ENCODE assay signal across 15 cellular contexts in genomic region chr2:33848486-33848885, GRCh38.
DNase-seq lines count a peak whose midpoint lies in the region; ATAC-seq, FAIRE-seq and TF ChIP-seq lines count a peak whose summit lies in the region.
"Had no signal": no experiment of that assay in that cellular context is flagged by ENCODE, and none has a peak within 500 bp of the region (broad histone marks: within the 10 kb centered on the region; RNA-seq: fewer than 3 reads in every experiment).

No MANE protein-coding gene starts in this region.

- in situ Hi-C loops in brain microvascular endothelial cell (cut with HindIII; ENCODE audit: low pct_ligation_motif_present, low sequenced_read_pairs), result no loop called here

- H3K36me3 ChIP-seq in brain microvascular endothelial cell (replicated peaks), result no peaks in the 10 kb centered on the region
- H3K36me3 ChIP-seq: right lobe of liver had no signal

- DNase-seq in AG20443 (ENCODE audit: low spot score), result peak; percentile 33
- DNase-seq in HTR-8/SVneo (ENCODE audit: insufficient read length, low spot score), result peak; percentile 14
- DNase-seq in brain microvascular endothelial cell, result peak; percentile 33
- peak; percentile 19 for DNase-seq in iris pigment epithelial cell (ENCODE audit: low read depth)
- DNase-seq in putamen (ENCODE audit: low spot score), result no peak
- no peak for DNase-seq in GOT3 (lab: John Stamatoyannopoulos, UW)
- DNase-seq in NCI-H1436 (lab: John Stamatoyannopoulos, UW), result no peak
- DNase-seq: activated B cell treated with CpG ODN at 0.5 μM for 24 hours; activated CD8-positive, alpha-beta memory T cell treated with anti-CD3 and anti-CD28 coated beads for 24 hours; amygdala; right lobe of liver; stimulated activated CD4-positive, alpha-beta T cell treated with anti-CD3 and anti-CD28 coated beads, Interleukin-2, amount 100 ng/mL, for 24 hours had no signal

- no peak for ATAC-seq in GM21825 (IDR thresholded peaks at IDR 0.05; ENCODE audit: unreplicated experiment)
- ATAC-seq: right lobe of liver had no signal

- no peak overlapping the region for H3K4me3 ChIP-seq in brain microvascular endothelial cell (ENCODE audit: low read depth, low read length)
- H3K4me3 ChIP-seq: coronary artery, right lobe of liver had no signal

- no peak for FAIRE-seq in HTR-8/SVneo (lab: Jason Lieb, UNC)
- FAIRE-seq: GM19239 had no signal

- no peaks in the 10 kb centered on the region for H3K27me3 ChIP-seq in brain microvascular endothelial cell (replicated peaks)
- H3K27me3 ChIP-seq: right lobe of liver had no signal

- TF ChIP-seq CTCF in brain microvascular endothelial cell (IDR thresholded peaks at IDR 0.05; ENCODE audit: low read depth, low read length, missing control alignments), result no peak

- H3K27ac ChIP-seq in brain microvascular endothelial cell, result no peak overlapping the region
- H3K27ac ChIP-seq: coronary artery, right lobe of liver had no signal

Comparison
In these comparisons a context has a peak if more than half of its experiments do, and no peak if none do; other contexts are left out.
1. DNase-seq: peak in AG20443 (single experiment), HTR-8/SVneo (single experiment), brain microvascular endothelial cell (single experiment) and iris pigment epithelial cell (single experiment); none in putamen (single experiment), GOT3 (single experiment) and NCI-H1436 (single experiment).